In genomic region chr13:57631607-57632275, GRCh38 we compare ENCODE assay signal across 8 cellular contexts. TPM values are rescaled to one million over a fixed set of nuclear protein-coding genes. Genes with fewer than 3 reads are reported as not detected.
DNase-seq lines count a peak whose midpoint lies in the region; ATAC-seq and TF ChIP-seq lines count a peak whose summit lies in the region.

Gene PCDH17 (plus strand): TSS chr13:57631744. CDS start chr13:57632547, 803 bp downstream.

- H3K79me2 ChIP-seq in GM23248 (ENCODE audit: insufficient read depth): no peaks in the 10 kb centered on the region

- peak; percentile 43 for DNase-seq in GM23248
- DNase-seq in RPMI7951 (ENCODE audit: low read depth): peak; percentile 15
- peak; percentile 60 for DNase-seq in ecto neural progenitor cell (ENCODE audit: low spot score)
- DNase-seq in substantia nigra (lab: John Stamatoyannopoulos, UW): peak in 45 of 49 donors; percentile 23 to 89 (median 61)
- no peak for DNase-seq in middle frontal gyrus (ENCODE audit: extremely low spot score, low spot score)

- peak within 1 kb of the TSS; percentile 76 for H2AFZ ChIP-seq in GM23248

- no peak for ATAC-seq in HG02852 (IDR thresholded peaks at IDR 0.05; ENCODE audit: unreplicated experiment)
- no peak for ATAC-seq in HG02885 (IDR thresholded peaks at IDR 0.05; ENCODE audit: poor library complexity, unreplicated experiment)

- H4K20me1 ChIP-seq in GM23248 (ENCODE audit: insufficient read depth): no peaks in the 10 kb centered on the region

- 1 to 3% methylated on average over 32 to 33 of the region's 33 CpGs for WGBS in GM23248 (ENCODE audit: low coverage in 1 of 2, low lambda C conversion rate in 2 of 2, missing lambda C conversion rate in 2 of 2), 2 experiments
- WGBS in liver: 3% methylated on average over 33 of the region's 33 CpGs

- H3K4me1 ChIP-seq in GM23248 (ENCODE audit: insufficient read depth) (no peaks in the 10 kb centered on the region), liver (ENCODE audit: control insufficient read depth in 4 of 4, insufficient read depth in 4 of 4, low read length in 3 of 4) (peaks cover 5 to 40% (median 33%) of the 10 kb centered on the region in 4 donors)

- no peak within 1 kb of the TSS for H3K9ac ChIP-seq in GM23248
- H3K9ac ChIP-seq in liver (ENCODE audit: low read depth in 1 of 2, low read length in 2 of 2): no peak within 1 kb of the TSS

- H3K9me3 ChIP-seq in GM23248 (ENCODE audit: low read depth): no peaks in the 10 kb centered on the region
- peaks cover 0 to 12% (median 3%) of the 10 kb centered on the region in 4 donors for H3K9me3 ChIP-seq in liver (ENCODE audit: control insufficient read depth in 4 of 4, low read length in 3 of 4)

- no peaks in the 10 kb centered on the region for H3F3A ChIP-seq in GM23248 (ENCODE audit: insufficient read depth)

- H3K9me2 ChIP-seq in GM23248 (ENCODE audit: insufficient read depth): no peaks in the 10 kb centered on the region

- no peak for TF ChIP-seq CTCF in liver (IDR thresholded peaks at IDR 0.05; ENCODE audit: low read depth, low read length, missing input control)

- H3K27me3 ChIP-seq in GM23248 (replicated peaks; ENCODE audit: insufficient read depth) (peaks cover 74% of the 10 kb centered on the region), liver (ENCODE audit: control insufficient read depth in 4 of 4, insufficient read depth in 4 of 4, low read length in 3 of 4) (peaks cover 0 to 23% (median 9%) of the 10 kb centered on the region in 4 donors)

- no peaks in the 10 kb centered on the region for H3K36me3 ChIP-seq in GM23248 (ENCODE audit: low read depth)
- H3K36me3 ChIP-seq in liver (ENCODE audit: control insufficient read depth in 4 of 4, insufficient read depth in 3 of 4, low read depth in 1 of 4, low read length in 3 of 4): no peaks in the 10 kb centered on the region

- TF ChIP-seq RAD21 in liver (IDR thresholded peaks at IDR 0.05): no peak

- in situ Hi-C loops in GM23248 (cut with MboI): no loop called here

- H3K4me3 ChIP-seq in GM23248 (peak within 1 kb of the TSS; percentile 72), liver (ENCODE audit: low read depth in 1 of 3, low read length in 3 of 3) (peak within 1 kb of the TSS; percentile 51 to 61 (median 57))

- no peak within 1 kb of the TSS for H3K27ac ChIP-seq in GM23248
- H3K27ac ChIP-seq in liver (ENCODE audit: low read depth in 1 of 2, low read length in 2 of 2): peak within 1 kb of the TSS; percentile 43 to 55
- H3K27ac ChIP-seq in substantia nigra (ENCODE audit: low read depth, low read length, poor library complexity, severe bottlenecking): peak within 1 kb of the TSS; percentile 90

- H3K4me2 ChIP-seq in GM23248 (ENCODE audit: unreplicated experiment): peak within 1 kb of the TSS; percentile 72

TF ChIP-seq in liver, 16 proteins besides CTCF, POLR2A, EP300 and RAD21:
- TF ChIP-seq ZBTB33 (IDR thresholded peaks at IDR 0.05) (no peak), YY1 (IDR thresholded peaks at IDR 0.05) (no peak), MAX (IDR thresholded peaks at IDR 0.05) (no peak), FOXA2 (IDR thresholded peaks at IDR 0.05) (no peak), TAF1 (conservative IDR thresholded peaks at IDR 0.05) (no peak), EGR1 (IDR thresholded peaks at IDR 0.05; ENCODE audit: low read depth in 2 of 2) (no peak), ATF3 (IDR thresholded peaks at IDR 0.05) (no peak), HNF4G (IDR thresholded peaks at IDR 0.05) (no peak), GABPA (IDR thresholded peaks at IDR 0.05 in 1 of 2, conservative IDR thresholded peaks at IDR 0.05 in 1 of 2) (no peak), HNF4A (conservative IDR thresholded peaks at IDR 0.05) (no peak), NR2F2 (IDR thresholded peaks at IDR 0.05) (no peak), RXRA (IDR thresholded peaks at IDR 0.05) (no peak), FOXA1 (IDR thresholded peaks at IDR 0.05) (no peak), REST (IDR thresholded peaks at IDR 0.05) (no peak)

RNA-seq across cellular contexts. Expression of gene PCDH17, which starts in this region (rescaled TPM):
- total RNA-seq in GM23248 (2014; rRNA removed; shearing (Covaris generic)): not detected in 2 replicates
- polyA plus RNA-seq in GM23248 (2016; fragmentation: Nextera tagmentation; extraction: Ambion mirVana) (not detected in 2 replicates), liver (under 1 TPM; 0.59 to 0.88 TPM)
- total RNA-seq in RPMI7951 (2014; rRNA removed; shearing (Covaris generic)): under 0.01 TPM in 1 of 2 replicates, not detected in the other
- 1 to 10 TPM; 1.1 to 8.8 TPM for total RNA-seq in liver

Comparison
In these comparisons a context has a peak if more than half of its experiments do, and no peak if none do; other contexts are left out.
1. Peak in DNase-seq, H3K4me3 ChIP-seq and H3K4me2 ChIP-seq in GM23248; RNA of the gene not detected or under 1 TPM.
2. Peak in DNase-seq in RPMI7951; RNA of the gene not detected or under 1 TPM.